Comparison of ENCODE assay signal across 22 cellular contexts in genomic region chr14:95287176-95287754, GRCh38. TPM values are rescaled to one million over a fixed set of nuclear protein-coding genes. Genes with fewer than 3 reads are reported as not detected.
DNase-seq lines count a peak whose midpoint lies in the region; FAIRE-seq and TF ChIP-seq lines count a peak whose summit lies in the region.
"Had no signal": no experiment of that assay in that cellular context is flagged by ENCODE, and none has a peak within 500 bp of the region (broad histone marks: within the 10 kb centered on the region; RNA-seq: fewer than 3 reads in every experiment).

No MANE protein-coding gene starts in this region.

- H2AFZ ChIP-seq in trophoblast cell (ENCODE audit: insufficient read depth, low read length, poor library complexity), result no peak overlapping the region
- H2AFZ ChIP-seq: neural progenitor cell had no signal

- no peak overlapping the region for H3K4me2 ChIP-seq in trophoblast cell (ENCODE audit: low read length)
- H3K4me2 ChIP-seq: neural progenitor cell had no signal

- no peak for TF ChIP-seq CTCF in HEK293 (tag by site-specific recombination; IDR thresholded peaks at IDR 0.05)
- TF ChIP-seq CTCF in bronchial epithelial cell (IDR thresholded peaks at IDR 0.05; ENCODE audit: insufficient read depth, low read length, severe bottlenecking), result no peak

- no peak overlapping the region for H2BK120ac ChIP-seq in trophoblast cell (ENCODE audit: insufficient read depth, low read length, poor library complexity)

- no CpG with 5 or more reads among the region's 6 CpGs for WGBS in trophoblast cell (ENCODE audit: extremely low coverage, insufficient coverage, insufficient read length)

- no peak overlapping the region for H4K12ac ChIP-seq in trophoblast cell (ENCODE audit: low read depth, low read length)

- in situ Hi-C loops in G401 (cut with HindIII; ENCODE audit: low sequenced_read_pairs), result no loop called here

- H3K4me3 ChIP-seq in HEK293 (ENCODE audit: low read depth, low read length) (no peak overlapping the region), bronchial epithelial cell (ENCODE audit: low read depth, low read length) (no peak overlapping the region), trophoblast cell (ENCODE audit: low read depth, low read length) (peak overlapping the region; percentile 4)
- H3K4me3 ChIP-seq: HAP-1, lower lobe of right lung, neural progenitor cell, thoracic aorta had no signal

- H2BK5ac ChIP-seq in trophoblast cell (ENCODE audit: low read depth, low read length, poor library complexity), result no peak overlapping the region

- H3K4ac ChIP-seq in trophoblast cell (ENCODE audit: low read depth, low read length), result no peak overlapping the region

- H3K36me3 ChIP-seq in HEK293 (ENCODE audit: control insufficient read depth in 2 of 2, insufficient read depth in 1 of 2, low read length in 2 of 2) (no peaks in the 10 kb centered on the region), bronchial epithelial cell (ENCODE audit: control insufficient read depth, insufficient read depth, low read length) (no peaks in the 10 kb centered on the region), trophoblast cell (ENCODE audit: control insufficient read depth in 1 of 2, insufficient read depth in 2 of 2, low read length in 2 of 2) (no peaks in the 10 kb centered on the region)
- H3K36me3 ChIP-seq: HAP-1, lower lobe of right lung, neural progenitor cell, thoracic aorta had no signal

- H3K27ac ChIP-seq in HEK293 (ENCODE audit: extremely low read depth, low read depth, low read length) (no peak overlapping the region), trophoblast cell (ENCODE audit: low read depth, low read length) (no peak overlapping the region), caudate nucleus (ENCODE audit: low read depth, low read length) (no peak overlapping the region)
- H3K27ac ChIP-seq: lower lobe of right lung, neural progenitor cell, thoracic aorta had no signal

- H3K9me3 ChIP-seq in HEK293 (ENCODE audit: control insufficient read depth, insufficient read depth, low read depth, low read length) (no peaks in the 10 kb centered on the region), trophoblast cell (ENCODE audit: insufficient read depth, low read depth, low read length) (no peaks in the 10 kb centered on the region)
- H3K9me3 ChIP-seq: HAP-1, lower lobe of right lung, thoracic aorta had no signal

- no peaks in the 10 kb centered on the region for H3K79me1 ChIP-seq in trophoblast cell (ENCODE audit: low read length)

- H3K9ac ChIP-seq in trophoblast cell (ENCODE audit: low read length), result no peak overlapping the region
- H3K9ac ChIP-seq: neural progenitor cell had no signal

- H3K4me1 ChIP-seq in HEK293 (ENCODE audit: control insufficient read depth, insufficient read depth, low read length) (peaks cover 6% of the 10 kb centered on the region), trophoblast cell (ENCODE audit: control insufficient read depth in 1 of 2, insufficient read depth in 2 of 2, low read length in 2 of 2) (no peaks in the 10 kb centered on the region)
- H3K4me1 ChIP-seq: HAP-1 had no signal

- no peak overlapping the region for H4K91ac ChIP-seq in trophoblast cell (ENCODE audit: low read depth, low read length)

- H4K8ac ChIP-seq in trophoblast cell (ENCODE audit: low read depth, low read length), result no peak overlapping the region

- H2BK12ac ChIP-seq in trophoblast cell (ENCODE audit: low read length), result no peak overlapping the region

- CTCF ChIA-PET in HEK293 (lab: Yijun Ruan, JAX), result no interaction called here

- H2AK5ac ChIP-seq in trophoblast cell (ENCODE audit: low read length), result no peak overlapping the region

- no peaks in the 10 kb centered on the region for H3K79me2 ChIP-seq in trophoblast cell (ENCODE audit: control insufficient read depth, insufficient read depth, low read length, poor library complexity)

- peak; percentile 77 for DNase-seq in NCI-H2171 treated with DMSO at 0.1 percent for 48 hours (lab: John Stamatoyannopoulos, UW)
- peak; percentile 57 for DNase-seq in bronchial epithelial cell (ENCODE audit: low read depth)
- DNase-seq in trophoblast cell, result no peak
- no peak for DNase-seq in CD1c-positive myeloid dendritic cell (ENCODE audit: extremely low spot score)
- no peak for DNase-seq in NCI-H1092 treated with DMSO at 0.1 percent for 48 hours (lab: John Stamatoyannopoulos, UW)
- DNase-seq in G401 (ENCODE audit: low spot score), result no peak
- DNase-seq in caudate nucleus (lab: John Stamatoyannopoulos, UW), result no peak
- DNase-seq: activated CD8-positive, alpha-beta T cell treated with anti-CD3 and anti-CD28 coated beads, Interleukin-2, amount 10 ng/mL, durations not matched to agents 7 days and 5 days; activated naive CD4-positive, alpha-beta T cell treated with Interleukin-2 at 50 U/mL for 16 hours; activated T-cell treated with anti-CD3 and anti-CD28 coated beads, Interleukin-2, amount 50 U/mL, for 4 hours; amygdala; CD4-positive, CD25-positive, alpha-beta regulatory T cell; DMS53; foreskin fibroblast; hippocampal formation; lower lobe of right lung; MM.1S; SIG-M5 had no signal

- H3K18ac ChIP-seq in trophoblast cell (ENCODE audit: low read length), result no peak overlapping the region

- H3K27me3 ChIP-seq in bronchial epithelial cell (ENCODE audit: control insufficient read depth, insufficient read depth, low read length) (no peaks in the 10 kb centered on the region), trophoblast cell (ENCODE audit: insufficient read depth, low read length) (no peaks in the 10 kb centered on the region)
- H3K27me3 ChIP-seq: neural progenitor cell had no signal

- no peak for FAIRE-seq in bronchial epithelial cell (lab: Jason Lieb, UNC)

- no peak overlapping the region for H3K23ac ChIP-seq in trophoblast cell (ENCODE audit: low read length)

- POLR2A ChIA-PET in HEK293 (lab: Yijun Ruan, JAX), result no interaction called here

- no peak overlapping the region for H3K14ac ChIP-seq in trophoblast cell (ENCODE audit: low read length)

TF ChIP-seq in HEK293, 187 proteins besides CTCF, POLR2A, EP300 and RAD21:
- no peak for TF ChIP-seq ZEB2 (tag by site-specific recombination; IDR thresholded peaks at IDR 0.05)
- TF ChIP-seq ZNF830 (tag by site-specific recombination; IDR thresholded peaks at IDR 0.05; ENCODE audit: low read depth), result no peak
- TF ChIP-seq SCRT2 (tag by site-specific recombination; IDR thresholded peaks at IDR 0.05), result peak; percentile 26; the same call in 1 of the 2 replicates
- no peak for TF ChIP-seq ZNF768 (tag by site-specific recombination; IDR thresholded peaks at IDR 0.05)
- no peak for TF ChIP-seq PRDM6 (tag by site-specific recombination; IDR thresholded peaks at IDR 0.05)
- peak; percentile 51 for TF ChIP-seq ZIC2 (tag by site-specific recombination; IDR thresholded peaks at IDR 0.05)
- no peak for TF ChIP-seq SETDB1 (IDR thresholded peaks at IDR 0.05; ENCODE audit: insufficient read length, low read length)
- TF ChIP-seq, protein P1, sequence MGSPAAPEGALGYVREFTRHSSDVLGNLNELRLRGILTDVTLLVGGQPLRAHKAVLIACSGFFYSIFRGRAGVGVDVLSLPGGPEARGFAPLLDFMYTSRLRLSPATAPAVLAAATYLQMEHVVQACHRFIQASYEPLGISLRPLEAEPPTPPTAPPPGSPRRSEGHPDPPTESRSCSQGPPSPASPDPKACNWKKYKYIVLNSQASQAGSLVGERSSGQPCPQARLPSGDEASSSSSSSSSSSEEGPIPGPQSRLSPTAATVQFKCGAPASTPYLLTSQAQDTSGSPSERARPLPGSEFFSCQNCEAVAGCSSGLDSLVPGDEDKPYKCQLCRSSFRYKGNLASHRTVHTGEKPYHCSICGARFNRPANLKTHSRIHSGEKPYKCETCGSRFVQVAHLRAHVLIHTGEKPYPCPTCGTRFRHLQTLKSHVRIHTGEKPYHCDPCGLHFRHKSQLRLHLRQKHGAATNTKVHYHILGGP (tag by site-specific recombination; IDR thresholded peaks at IDR 0.05), result no peak
- TF ChIP-seq ZNF704 (tag by site-specific recombination; IDR thresholded peaks at IDR 0.05), result no peak
- no peak for TF ChIP-seq ZSCAN23 (tag by site-specific recombination; IDR thresholded peaks at IDR 0.05)
- TF ChIP-seq ZNF112 (tag by site-specific recombination; IDR thresholded peaks at IDR 0.05), result no peak
- no peak for TF ChIP-seq ZNF266 (tag by site-specific recombination; IDR thresholded peaks at IDR 0.05; ENCODE audit: low read depth)

RNA-seq across cellular contexts. Expression of gene CLMN, which starts 32.4 kb away (rescaled TPM):
- total RNA-seq in bronchial epithelial cell, result 2.2 and 3.9 TPM in 2 replicates
- 7.4 and 7.6 TPM in 2 replicates for polyA plus RNA-seq in trophoblast cell (2013)
- total RNA-seq in G401 (2014; rRNA removed; shearing (Covaris generic)), result not detected in 2 replicates

Comparison
In these comparisons a context has a peak if more than half of its experiments do, and no peak if none do; other contexts are left out.
1. DNase-seq: peak in NCI-H2171 treated with DMSO at 0.1 percent for 48 hours (single experiment) and bronchial epithelial cell (single experiment); none in trophoblast cell (0 of 2), CD1c-positive myeloid dendritic cell (single experiment), NCI-H1092 treated with DMSO at 0.1 percent for 48 hours (single experiment), G401 (single experiment) and caudate nucleus (0 of 61).